8 cellular contexts compared by ENCODE assay signal in the genomic region with DNA sequence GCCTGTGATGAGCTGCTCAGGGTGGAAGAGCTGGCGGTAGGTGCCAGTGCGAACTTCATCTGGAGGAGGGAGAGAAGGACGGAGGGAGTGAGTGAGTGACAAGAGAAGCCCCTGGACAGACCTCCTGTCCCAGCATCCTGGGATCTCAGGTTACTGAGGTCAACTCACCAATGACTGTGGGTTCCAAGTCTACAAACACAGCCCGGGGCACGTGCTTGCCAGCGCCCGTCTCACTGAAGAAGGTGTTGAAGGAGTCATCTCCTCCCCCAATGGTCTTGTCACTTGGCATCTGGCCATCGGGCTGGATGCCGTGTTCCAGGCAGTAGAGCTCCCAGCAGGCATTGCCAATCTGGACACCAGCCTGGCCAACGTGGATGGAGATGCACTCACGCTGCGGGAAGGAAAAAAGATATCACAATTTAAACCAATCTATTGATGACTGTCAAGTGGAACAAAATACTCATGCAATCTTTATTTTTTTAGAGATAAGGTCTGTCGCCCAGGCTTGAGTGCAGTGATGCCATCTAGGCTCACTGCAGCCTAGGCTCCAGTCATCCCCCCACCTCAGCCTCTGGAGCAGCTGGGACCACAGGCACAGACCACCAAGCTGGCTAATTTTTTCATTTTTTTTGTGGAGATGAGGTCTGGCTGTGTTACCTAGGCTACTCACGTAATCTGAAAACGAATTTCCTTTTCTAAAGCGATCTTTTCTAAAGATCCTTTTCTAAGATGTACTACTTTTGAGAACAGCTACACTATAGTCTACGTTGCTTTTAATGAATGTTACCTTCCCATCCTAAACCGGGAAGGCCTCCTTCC. TPM values are rescaled to one million over a fixed set of nuclear protein-coding genes. Genes with fewer than 3 reads are reported as not detected.
DNase-seq lines count a peak whose midpoint lies in the region; ATAC-seq and TF ChIP-seq lines count a peak whose summit lies in the region.

No MANE protein-coding gene starts in this region.

- H3K4me1 Mint-ChIP-seq in natural killer cell = peaks cover 34 to 37% of the 10 kb centered on the region in 2 donors

- no peaks in the 10 kb centered on the region for H3K27me3 Mint-ChIP-seq in natural killer cell (ENCODE audit: low read depth in 2 of 2)

- H3K36me3 Mint-ChIP-seq in natural killer cell = peaks cover 6% of the 10 kb centered on the region

- TF ChIP-seq CTCF in BJ (IDR thresholded peaks at IDR 0.05; ENCODE audit: insufficient read depth, low read depth, low read length) (no peak), dorsolateral prefrontal cortex (IDR thresholded peaks at IDR 0.05 in 54 of 56, conservative IDR thresholded peaks at IDR 0.05 in 2 of 56; ENCODE audit: low read depth in 1 of 56, partially characterized antibody in 56 of 56) (no peak), natural killer cell (IDR thresholded peaks at IDR 0.05) (no peak)

- H3K27me3 ChIP-seq in BJ (ENCODE audit: control insufficient read depth, insufficient read depth, low read length) = no peaks in the 10 kb centered on the region
- no peaks in the 10 kb centered on the region for H3K27me3 ChIP-seq in NT2/D1 (ENCODE audit: insufficient read depth, insufficient read length)
- H3K27me3 ChIP-seq in dorsolateral prefrontal cortex = no peaks in the 10 kb centered on the region

- no peaks in the 10 kb centered on the region for H3K9me3 ChIP-seq in NT2/D1 (ENCODE audit: insufficient read depth, low read length)

- intact Hi-C loops in dorsolateral prefrontal cortex (cut with DNase I) = loop anchor here (1.0 to 2.0 kb wide), 3 partner anchors 59 to 105 kb away; a partner anchor contains a TSS
- intact Hi-C loops in natural killer cell (cut with micrococcal nuclease) = loop anchor here (1.0 to 2.0 kb wide), 6 partner anchors 19 to 111 kb away; a partner anchor contains a TSS
- intact Hi-C loops in sciatic nerve (cut with DNase I) = loop anchor here (10.0 kb wide), 3 partner anchors 55 to 105 kb away; a partner anchor contains a TSS

- H3K4me3 Mint-ChIP-seq in natural killer cell = peak overlapping the region; percentile 96

- no peak for ATAC-seq in natural killer cell
- no peak for ATAC-seq in HG03571 (IDR thresholded peaks at IDR 0.05; ENCODE audit: unreplicated experiment)
- ATAC-seq in sciatic nerve = no peak

- DNase-seq in BJ (ENCODE audit: low read depth) = no peak
- no peak for DNase-seq in NT2/D1 (ENCODE audit: low read depth, low spot score)
- DNase-seq in dorsolateral prefrontal cortex = peak in 1 of 10 donors; percentile 38
- DNase-seq in natural killer cell = no peak
- DNase-seq in inferior parietal cortex (ENCODE audit: extremely low spot score) = no peak
- DNase-seq in sciatic nerve (ENCODE audit: low spot score) = no peak
- no peak for DNase-seq in germinal center (ENCODE audit: low spot score)

- CTCF ChIA-PET in BJ (lab: Yijun Ruan, JAX) = interaction anchor here (0.6 to 4.6 kb wide), 33 partner anchors 8 to 349 kb away, joined by 3 to 31 read pairs (median 5); a partner anchor contains a TSS

- H3K36me3 ChIP-seq in BJ (ENCODE audit: control insufficient read depth, insufficient read depth, low read length) = peaks cover 19% of the 10 kb centered on the region
- peaks cover 38% of the 10 kb centered on the region for H3K36me3 ChIP-seq in NT2/D1 (ENCODE audit: insufficient read depth, insufficient read length, low read length)

- H3K27ac Mint-ChIP-seq in natural killer cell = peak overlapping the region; percentile 95 to 97

- peak overlapping the region; percentile 96 for H3K9ac ChIP-seq in NT2/D1 (ENCODE audit: insufficient read length, low read depth)

- peak overlapping the region; percentile 100 for H3K4me3 ChIP-seq in BJ (ENCODE audit: low read depth, low read length)
- peak overlapping the region; percentile 99 for H3K4me3 ChIP-seq in NT2/D1 (ENCODE audit: insufficient read length, low read depth)
- peak overlapping the region; percentile 69 to 100 (median 98) for H3K4me3 ChIP-seq in dorsolateral prefrontal cortex

- peak overlapping the region; percentile 94 to 100 (median 99) for H3K27ac ChIP-seq in dorsolateral prefrontal cortex

- peaks cover 3% of the 10 kb centered on the region for H3K4me1 ChIP-seq in NT2/D1 (ENCODE audit: insufficient read depth, insufficient read length)

- H3K9me3 Mint-ChIP-seq in natural killer cell = no peaks in the 10 kb centered on the region

- POLR2A ChIA-PET in BJ (lab: Charles Lee) = interaction anchor here (0.7 to 2.6 kb wide), 3 partner anchors 8 to 103 kb away, joined by 3 to 13 read pairs (median 11); a partner anchor contains a TSS

RNA-seq across cellular contexts. Expression of a gene that starts 1.7 kb away (rescaled TPM):
- 2,513 and 3,601 TPM in 2 replicates for polyA plus RNA-seq in BJ (2011; rRNA removed)
- polyA minus RNA-seq in BJ (2011; rRNA and poly(A)+ RNA removed) = 1,200 and 2,134 TPM in 2 replicates
- 1,000 to 10,000 TPM in 116 of 120 experiments, 100 to 1,000 TPM in 4; 810 to 2,486 (median 1,574) TPM for total RNA-seq in dorsolateral prefrontal cortex
- total RNA-seq in natural killer cell = 100 to 1,000 TPM; 147 to 185 (median 178) TPM
- total RNA-seq in sciatic nerve = 680 TPM

RNA-seq across cellular contexts. Expression of a gene that starts 18.9 kb away (rescaled TPM):
- polyA plus RNA-seq in BJ (2011; rRNA removed) = 37.2 and 63.1 TPM in 2 replicates
- polyA minus RNA-seq in BJ (2011; rRNA and poly(A)+ RNA removed) = 51.2 and 61.6 TPM in 2 replicates
- total RNA-seq in dorsolateral prefrontal cortex = 100 to 1,000 TPM in 3 of 120 experiments, 10 to 100 TPM in 117; 40.9 to 108 (median 65.9) TPM
- 100 to 1,000 TPM; 262 to 294 (median 271) TPM for total RNA-seq in natural killer cell
- total RNA-seq in sciatic nerve = 99.1 TPM

RNA-seq across cellular contexts. Expression of a gene that starts 34.9 kb away (rescaled TPM):
- polyA plus RNA-seq in BJ (2011; rRNA removed) = not detected in 2 replicates
- 0.21 TPM in 1 of 2 replicates, not detected in the other for polyA minus RNA-seq in BJ (2011; rRNA and poly(A)+ RNA removed)
- total RNA-seq in dorsolateral prefrontal cortex = 1 to 10 TPM in 4 of 120 experiments, under 1 TPM in 103, not detected in 13; 0.11 to 2.5 (median 0.42) TPM
- under 1 TPM; 0.39 to 0.80 (median 0.45) TPM for total RNA-seq in natural killer cell
- total RNA-seq in sciatic nerve = 54.5 TPM

RNA-seq across cellular contexts. Expression of a gene that starts 59.3 kb away (rescaled TPM):
- polyA plus RNA-seq in BJ (2011; rRNA removed) = 616 and 820 TPM in 2 replicates
- polyA minus RNA-seq in BJ (2011; rRNA and poly(A)+ RNA removed) = 327 and 570 TPM in 2 replicates
- total RNA-seq in dorsolateral prefrontal cortex (1,000 to 10,000 TPM in 11 of 120 experiments, 100 to 1,000 TPM in 109; 197 to 1,976 (median 609) TPM), natural killer cell (100 to 1,000 TPM; 129 to 403 (median 182) TPM), sciatic nerve (346 TPM)

RNA-seq across cellular contexts. Expression of a gene that starts 59.8 kb away (rescaled TPM):
- polyA plus RNA-seq in BJ (2011; rRNA removed) = 0.82 and 1.3 TPM in 2 replicates
- 0.57 and 0.62 TPM in 2 replicates for polyA minus RNA-seq in BJ (2011; rRNA and poly(A)+ RNA removed)
- total RNA-seq in dorsolateral prefrontal cortex (10 to 100 TPM in 3 of 120 experiments, 1 to 10 TPM in 116, under 1 TPM in 1; 0.55 to 10.5 (median 5.5) TPM), natural killer cell (10 to 100 TPM in 2 of 3 donors, 1 to 10 TPM in 1; 6.3 to 11.6 (median 11.1) TPM), sciatic nerve (2.7 TPM)

Comparison
In these comparisons a context has a peak if more than half of its experiments do, and no peak if none do; other contexts are left out.
1. RNA of a gene that starts 34.9 kb away (total RNA-seq): 54.5 TPM in sciatic nerve (single experiment); 0.39 to 0.80 TPM in natural killer cell and 0.11 to 2.5 TPM in dorsolateral prefrontal cortex; every median in the first group is over 10 times any median in the second.
2. Peak in every context shown above with its lines, with median percentiles within 50 percentile points of each other: H3K4me3 ChIP-seq.